In genomic region chr2:241645056-241645914, GRCh38 we compare ENCODE assay signal across 1 cellular context.
TF ChIP-seq lines count a peak whose summit lies in the region.

No MANE protein-coding gene starts in this region.

TF ChIP-seq in GM23338, 12 proteins besides CTCF, POLR2A, EP300 and RAD21 (continued from another document):
- TF ChIP-seq REST (IDR thresholded peaks at IDR 0.05; ENCODE audit: unreplicated experiment) (no peak), ZNF462 (CRISPR knock-in tag; IDR thresholded peaks at IDR 0.05) (no peak), ZNF114 (CRISPR knock-in tag; IDR thresholded peaks at IDR 0.05) (no peak), STAT1 (IDR thresholded peaks at IDR 0.05; ENCODE audit: unreplicated experiment) (no peak), CREB1 (CRISPR knock-in tag; IDR thresholded peaks at IDR 0.05; ENCODE audit: low read depth) (no peak), ZNF331 (CRISPR knock-in tag; IDR thresholded peaks at IDR 0.05; ENCODE audit: low read depth) (no peak), JUNB (IDR thresholded peaks at IDR 0.05; ENCODE audit: unreplicated experiment) (no peak)
